31 cellular contexts compared by ENCODE assay signal in genomic region chr1:199751524-199751923, GRCh38.
"Had no signal": no experiment of that assay in that cellular context is flagged by ENCODE, and none has a peak within 500 bp of the region (broad histone marks: within the 10 kb centered on the region; RNA-seq: fewer than 3 reads in every experiment).

No MANE protein-coding gene starts in this region.

- ATAC-seq: Panc1, Right ventricle myocardium inferior, SK-N-SH treated with all-trans-retinoic acid at 6 μM for 48 hours had no signal

- H3K36me3 ChIP-seq: SJCRH30 had no signal

- H3K27me3 ChIP-seq: SJCRH30 had no signal

- H3K4me1 ChIP-seq: SJCRH30 had no signal

- H3K4me3 ChIP-seq: PC-9, SJCRH30, SK-N-MC had no signal

- DNase-seq: MM.1S, NCI-H1048, NCI-H1092 treated with DMSO at 0.1 percent for 48 hours, NCI-H1105 treated with DMSO at 0.1 percent for 48 hours, NCI-H1417, NCI-H1436, NCI-H146, NCI-H1694, NCI-H187, NCI-H1930, NCI-H2029 treated with DMSO at 0.1 percent for 48 hours, NCI-H2081 treated with DMSO at 0.1 percent for 48 hours, NCI-H2107, NCI-H2171, NCI-H226, NCI-H446 treated with DMSO at 0.1 percent for 48 hours, NCI-H510A, NCI-H524, NCI-H526, NCI-H69, NCI-H748 treated with DMSO at 0.1 percent for 48 hours, NCI-H82, PC-9, SHP77, SIG-M5, SJCRH30 had no signal

- H3K27ac ChIP-seq: PC-9, RWPE1, SJCRH30, SK-N-MC had no signal

- H3K9me3 ChIP-seq: SJCRH30 had no signal
